Comparison of ENCODE assay signal across 8 cellular contexts in genomic region chr3:126472277-126473006, GRCh38. TPM values are rescaled to one million over a fixed set of nuclear protein-coding genes. Genes with fewer than 3 reads are reported as not detected.
A peak's percentile ranks its signal among the peaks of the same experiment; 100 is the strongest.
DNase-seq lines count a peak whose midpoint lies in the region; ATAC-seq and TF ChIP-seq lines count a peak whose summit lies in the region.

No MANE protein-coding gene starts in this region.

- no peak for TF ChIP-seq RAD21 in Ishikawa (IDR thresholded peaks at IDR 0.05; ENCODE audit: low read depth)

- no peak for TF ChIP-seq POLR2A in thyroid gland (IDR thresholded peaks at IDR 0.05)

- H3K56ac ChIP-seq in mesendoderm (ENCODE audit: low read length): no peak overlapping the region

- no peak overlapping the region for H3K4ac ChIP-seq in mesendoderm (ENCODE audit: low read depth, low read length)

- H3K4me3 ChIP-seq in Caco-2 (ENCODE audit: low read depth, low read length) (no peak overlapping the region), endodermal cell (ENCODE audit: low read length) (peak overlapping the region; percentile 87), mesendoderm (ENCODE audit: low read length) (no peak overlapping the region), thyroid gland (replicated peaks in 1 of 3) (peak overlapping the region in 1 of 3 donors; percentile 1)

- H3K9ac ChIP-seq in endodermal cell (ENCODE audit: extremely low read depth, low read length, poor library complexity, severe bottlenecking) (no peak overlapping the region), mesendoderm (ENCODE audit: low read length) (no peak overlapping the region)

- H2AK5ac ChIP-seq in mesendoderm (ENCODE audit: low read length): no peak overlapping the region

- peaks cover 60% of the 10 kb centered on the region for H3K36me3 Mint-ChIP-seq in Caco-2 (ENCODE audit: insufficient read depth, unreplicated experiment)
- peaks cover 41% of the 10 kb centered on the region for H3K36me3 Mint-ChIP-seq in endodermal cell (ENCODE audit: low read depth)

- H3K23ac ChIP-seq in mesendoderm (ENCODE audit: low read length): no peak overlapping the region

- H4K8ac ChIP-seq in mesendoderm (ENCODE audit: low read depth, low read length): no peak overlapping the region

- H3K27ac Mint-ChIP-seq in Caco-2 (ENCODE audit: unreplicated experiment): peak overlapping the region; percentile 75
- H3K27ac Mint-ChIP-seq in endodermal cell: no peak overlapping the region

- H3K9me3 Mint-ChIP-seq in Caco-2 (ENCODE audit: unreplicated experiment): no peaks in the 10 kb centered on the region
- H3K9me3 Mint-ChIP-seq in endodermal cell: no peaks in the 10 kb centered on the region

- H3K36me3 ChIP-seq in Caco-2 (ENCODE audit: control insufficient read depth, insufficient read depth, low read length): peaks cover 3% of the 10 kb centered on the region; the same call in 1 of the 2 replicates
- peaks cover 47% of the 10 kb centered on the region for H3K36me3 ChIP-seq in endodermal cell (ENCODE audit: control insufficient read depth, insufficient read depth, low read length)
- H3K36me3 ChIP-seq in mesendoderm (ENCODE audit: control insufficient read depth, insufficient read depth, low read length): peaks cover 15% of the 10 kb centered on the region
- peaks cover 36 to 40% of the 10 kb centered on the region in 2 donors for H3K36me3 ChIP-seq in thyroid gland

- no peak for ATAC-seq in HG02938 (IDR thresholded peaks at IDR 0.05; ENCODE audit: unreplicated experiment)
- no peak for ATAC-seq in HG03159 (IDR thresholded peaks at IDR 0.05; ENCODE audit: unreplicated experiment)

- BruUV-seq in Caco-2 (replicated peaks; lab: Mats Ljungman, UMichigan): no TSS peak

- POLR2A ChIA-PET in Caco-2 (lab: Charles Lee): no interaction called here

- DNase-seq in Caco-2 (peak; percentile 42 to 44), SIG-M5 treated with dmso at 0.1 percent for 504 hours (lab: John Stamatoyannopoulos, UW; ENCODE audit: unreplicated experiment) (peak; percentile 100), endodermal cell (no peak), mesendoderm (peak; percentile 82), thyroid gland (peak; percentile 25 to 51)

- H3K4me3 Mint-ChIP-seq in Caco-2 (ENCODE audit: unreplicated experiment) (peak overlapping the region; percentile 75), endodermal cell (peak overlapping the region; percentile 80)

- peaks cover 27% of the 10 kb centered on the region for H3K79me1 ChIP-seq in mesendoderm (ENCODE audit: low read length)

- H3K27me3 Mint-ChIP-seq in Caco-2 (ENCODE audit: insufficient read depth, unreplicated experiment) (no peaks in the 10 kb centered on the region), endodermal cell (ENCODE audit: insufficient read depth) (peaks cover 2% of the 10 kb centered on the region)

- H3K9me3 ChIP-seq in Caco-2 (no peaks in the 10 kb centered on the region), endodermal cell (ENCODE audit: control insufficient read depth, low read length) (no peaks in the 10 kb centered on the region), thyroid gland (no peaks in the 10 kb centered on the region)

- H3K27ac ChIP-seq in endodermal cell (ENCODE audit: low read depth, low read length) (no peak overlapping the region), mesendoderm (ENCODE audit: low read depth, low read length) (no peak overlapping the region), thyroid gland (no peak overlapping the region)

- no peak for TF ChIP-seq CTCF in Caco-2 (IDR thresholded peaks at IDR 0.05; ENCODE audit: insufficient read depth in 1 of 2, low read depth in 1 of 2, low read length in 1 of 2, severe bottlenecking in 1 of 2, unreplicated experiment in 1 of 2)
- no peak for TF ChIP-seq CTCF in endodermal cell (conservative IDR thresholded peaks at IDR 0.05)
- TF ChIP-seq CTCF in thyroid gland (IDR thresholded peaks at IDR 0.05): no peak

- CTCF ChIA-PET in Caco-2 (lab: Charles Lee): interaction anchor here (0.5 kb wide), 1 partner anchor 14 kb away, joined by 9 read pairs; no protein-coding TSS in a partner anchor

- H3K4me1 Mint-ChIP-seq in Caco-2 (ENCODE audit: low read depth, unreplicated experiment) (peaks cover 30% of the 10 kb centered on the region), endodermal cell (peaks cover 36% of the 10 kb centered on the region)

- H2BK120ac ChIP-seq in mesendoderm (ENCODE audit: low read depth, low read length): no peak overlapping the region

- intact Hi-C loops in Caco-2 (cut with micrococcal nuclease; ENCODE audit: unreplicated experiment): loop anchor here (10.0 kb wide), 1 partner anchor 208 kb away; no protein-coding TSS in a partner anchor
- intact Hi-C loops in thyroid gland (cut with DNase I): loop anchor here (10.0 kb wide), 1 partner anchor 208 kb away; no protein-coding TSS in a partner anchor

- TF ChIP-seq EP300 in Ishikawa (IDR thresholded peaks at IDR 0.05; ENCODE audit: borderline replicate concordance): no peak

- 89 to 100% methylated on average over 2 to 8 of the region's 8 CpGs for WGBS in endodermal cell (ENCODE audit: insufficient coverage in 1 of 2, insufficient read length in 1 of 2), 2 experiments
- no CpG with 5 or more reads among the region's 8 CpGs for WGBS in mesendoderm (ENCODE audit: extremely low coverage, insufficient coverage, low lambda C conversion rate)
- 39 to 49% methylated on average over 8 of the region's 8 CpGs for WGBS in thyroid gland, 2 donors

- H3K27me3 ChIP-seq in Caco-2 (replicated peaks; ENCODE audit: control insufficient read depth, insufficient read depth, low read length) (no peaks in the 10 kb centered on the region), endodermal cell (ENCODE audit: control insufficient read depth, insufficient read depth, low read length, poor library complexity, severe bottlenecking) (no peaks in the 10 kb centered on the region), mesendoderm (ENCODE audit: insufficient read depth, low read length, poor library complexity) (no peaks in the 10 kb centered on the region), thyroid gland (no peaks in the 10 kb centered on the region)

- no peak overlapping the region for H2BK5ac ChIP-seq in mesendoderm (ENCODE audit: low read length)

- H4K5ac ChIP-seq in mesendoderm (ENCODE audit: low read length): no peak overlapping the region

- peaks cover 17% of the 10 kb centered on the region for H3K4me1 ChIP-seq in Caco-2
- H3K4me1 ChIP-seq in endodermal cell (ENCODE audit: control insufficient read depth, insufficient read depth, low read length): peaks cover 5% of the 10 kb centered on the region
- H3K4me1 ChIP-seq in mesendoderm (ENCODE audit: control insufficient read depth, low read depth, low read length): peaks cover 11% of the 10 kb centered on the region
- H3K4me1 ChIP-seq in thyroid gland: peaks cover 34 to 35% of the 10 kb centered on the region in 2 donors

- peaks cover 20% of the 10 kb centered on the region for H3K79me2 ChIP-seq in mesendoderm (ENCODE audit: control insufficient read depth, insufficient read depth, low read length)

- no peak overlapping the region for H2BK15ac ChIP-seq in mesendoderm (replicated peaks; ENCODE audit: low read depth)

- peak overlapping the region; percentile 7 for H3K4me2 ChIP-seq in mesendoderm (ENCODE audit: low read length)

- no peak overlapping the region for H3K18ac ChIP-seq in mesendoderm (ENCODE audit: low read length)

TF ChIP-seq in Ishikawa, 13 proteins besides CTCF, POLR2A, EP300 and RAD21:
- no peak for TF ChIP-seq EGR1 (IDR thresholded peaks at IDR 0.05)
- TF ChIP-seq ZBTB7A (IDR thresholded peaks at IDR 0.05; ENCODE audit: low read depth): no peak
- TF ChIP-seq CEBPB (IDR thresholded peaks at IDR 0.05): peak; percentile 88
- no peak for TF ChIP-seq CREB1 (IDR thresholded peaks at IDR 0.05; ENCODE audit: low read depth)

RNA-seq across cellular contexts. Expression of gene ZXDC, which starts 3.2 kb away (rescaled TPM):
- total RNA-seq in Caco-2 (2022) (28.1 and 28.7 TPM in 2 replicates), endodermal cell (10 to 100 TPM; 30.5 to 31.6 TPM), thyroid gland (10 to 100 TPM; 51.5 to 96.8 (median 57.4) TPM)
- 22.5 TPM for polyA plus RNA-seq in endodermal cell (2013, experiment 1 of 2)
- polyA plus RNA-seq in endodermal cell (2013, experiment 2 of 2): 21.5 TPM
- 9.7 TPM for polyA plus RNA-seq in mesendoderm (2013, experiment 1 of 2)
- 10.0 TPM for polyA plus RNA-seq in mesendoderm (2013, experiment 2 of 2)

RNA-seq across cellular contexts. Expression of gene UROC1, which starts 45.1 kb away (rescaled TPM):
- total RNA-seq in Caco-2 (2022) (not detected in 2 replicates), endodermal cell (not detected), thyroid gland (not detected)
- not detected for polyA plus RNA-seq in endodermal cell (2013, experiment 1 of 2)
- not detected for polyA plus RNA-seq in endodermal cell (2013, experiment 2 of 2)
- polyA plus RNA-seq in mesendoderm (2013, experiment 1 of 2): 0.01 TPM
- not detected for polyA plus RNA-seq in mesendoderm (2013, experiment 2 of 2)

RNA-seq across cellular contexts. Expression of gene CHST13, which starts 51.5 kb away (rescaled TPM):
- total RNA-seq in Caco-2 (2022) (17.0 and 25.3 TPM in 2 replicates), endodermal cell (1 to 10 TPM; 1.6 to 6.7 TPM), thyroid gland (under 1 TPM in 2 of 4 donors, not detected in 2; 0.13 to 0.56 TPM)
- 0.64 TPM for polyA plus RNA-seq in endodermal cell (2013, experiment 1 of 2)
- polyA plus RNA-seq in endodermal cell (2013, experiment 2 of 2): 0.37 TPM
- polyA plus RNA-seq in mesendoderm (2013, experiment 1 of 2): 1.5 TPM
- 1.8 TPM for polyA plus RNA-seq in mesendoderm (2013, experiment 2 of 2)
